In genomic region chr1:119647734-119648619, GRCh38 we compare ENCODE assay signal across 1 cellular context.
A peak's percentile ranks its signal among the peaks of the same experiment; 100 is the strongest.
TF ChIP-seq lines count a peak whose summit lies in the region.

Gene ZNF697 (minus strand): TSS chr1:119648266. CDS start chr1:119626100, 22,166 bp downstream.

TF ChIP-seq in GM12878, 131 proteins besides CTCF, POLR2A, EP300 and RAD21 (continued from another document):
- TF ChIP-seq YY1 (IDR thresholded peaks at IDR 0.05; ENCODE audit: low read depth, low read length) (0 out of 2 replicates have a peak, but pooled peaks have one; percentile 7), MXI1 (IDR thresholded peaks at IDR 0.05; ENCODE audit: low read depth, low read length) (0 out of 2 replicates have a peak, but pooled peaks have one; percentile 17), BCLAF1 (IDR thresholded peaks at IDR 0.05) (0 out of 2 replicates have a peak, but pooled peaks have one; percentile 14), HCFC1 (IDR thresholded peaks at IDR 0.05; ENCODE audit: low read length) (peak; percentile 40; the same call in 1 of the 2 replicates), JUNB (IDR thresholded peaks at IDR 0.05) (no peak), NR2C1 (IDR thresholded peaks at IDR 0.05) (no peak), LARP7 (IDR thresholded peaks at IDR 0.05) (peak; percentile 82), KLF5 (IDR thresholded peaks at IDR 0.05; ENCODE audit: partially characterized antibody) (no peak), GABPA (IDR thresholded peaks at IDR 0.05; ENCODE audit: low read depth) (peak; percentile 73), SMARCA5 (IDR thresholded peaks at IDR 0.05) (peak; percentile 85), EZH2 (IDR thresholded peaks at IDR 0.05; ENCODE audit: borderline replicate concordance, control insufficient read depth, low read depth, low read length) (no peak), IKZF2 (IDR thresholded peaks at IDR 0.05) (peak; percentile 55 to 59; a peak in 2 of 4 replicates), NKRF (conservative IDR thresholded peaks at IDR 0.05) (peak; percentile 64; the same call in 1 of the 2 replicates), IKZF1 (conservative IDR thresholded peaks at IDR 0.05) (peak; percentile 90), ZNF24 (IDR thresholded peaks at IDR 0.05) (no peak), DPF2 (IDR thresholded peaks at IDR 0.05) (peak; percentile 61; the same call in 1 of the 2 replicates), BACH1 (IDR thresholded peaks at IDR 0.05; ENCODE audit: borderline replicate concordance) (peak; percentile 46; the same call in 1 of the 2 replicates), CEBPZ (IDR thresholded peaks at IDR 0.05; ENCODE audit: low read depth, low read length) (no peak), ZBTB4 (CRISPR knock-in tag; IDR thresholded peaks at IDR 0.05) (no peak), ATF7 (IDR thresholded peaks at IDR 0.05; ENCODE audit: low read depth) (no peak), NR2F1 (conservative IDR thresholded peaks at IDR 0.05) (0 out of 2 replicates have a peak, but pooled peaks have one; percentile 28), CHD2 (IDR thresholded peaks at IDR 0.05; ENCODE audit: borderline replicate concordance, low read depth, low read length) (peak; percentile 91), USF2 (IDR thresholded peaks at IDR 0.05; ENCODE audit: borderline replicate concordance, low read depth, low read length) (no peak), ZBTB33 (IDR thresholded peaks at IDR 0.05) (no peak), GATAD2B (conservative IDR thresholded peaks at IDR 0.05; ENCODE audit: low read depth) (peak; percentile 68), BHLHE40 (IDR thresholded peaks at IDR 0.05; ENCODE audit: borderline replicate concordance in 1 of 2, low read depth in 2 of 2, low read length in 1 of 2) (0 out of 4 replicates have a peak, but pooled peaks of 1 of the 2 experiments have one; percentile 30), ZNF217 (IDR thresholded peaks at IDR 0.05) (0 out of 2 replicates have a peak, but pooled peaks have one; percentile 31)
